In genomic region chr1:223731076-223731770, GRCh38 we compare ENCODE assay signal across 8 cellular contexts. TPM values are rescaled to one million over a fixed set of nuclear protein-coding genes. Genes with fewer than 3 reads are reported as not detected.
DNase-seq lines count a peak whose midpoint lies in the region; FAIRE-seq and TF ChIP-seq lines count a peak whose summit lies in the region.

No MANE protein-coding gene starts in this region.

- H3K4me3 ChIP-seq in esophagus muscularis mucosa (no peak overlapping the region), neural progenitor cell (no peak overlapping the region), spleen (no peak overlapping the region)

- no peak overlapping the region for H3K4me2 ChIP-seq in neural progenitor cell

- H3K36me3 ChIP-seq in esophagus muscularis mucosa (peaks cover 0 to 15% (median 7%) of the 10 kb centered on the region in 4 donors), neural progenitor cell (no peaks in the 10 kb centered on the region), spleen (peaks cover 0 to 32% (median 0%) of the 10 kb centered on the region in 6 donors)

- H3K9me3 ChIP-seq in esophagus muscularis mucosa (no peaks in the 10 kb centered on the region), neural progenitor cell (ENCODE audit: low read depth) (no peaks in the 10 kb centered on the region), spleen (no peaks in the 10 kb centered on the region)

- H3K79me2 ChIP-seq in neural progenitor cell (ENCODE audit: low read depth) = no peaks in the 10 kb centered on the region

- H3K36me3 Mint-ChIP-seq in neural progenitor cell = peaks cover 39% of the 10 kb centered on the region

- H3K4me1 Mint-ChIP-seq in neural progenitor cell = peaks cover 30% of the 10 kb centered on the region

- TF ChIP-seq CTCF in esophagus muscularis mucosa (IDR thresholded peaks at IDR 0.05) = no peak
- no peak for TF ChIP-seq CTCF in neural progenitor cell (IDR thresholded peaks at IDR 0.05)
- TF ChIP-seq CTCF in D721Med (IDR thresholded peaks at IDR 0.05; ENCODE audit: insufficient read depth, missing control alignments) = no peak
- TF ChIP-seq CTCF in spleen (IDR thresholded peaks at IDR 0.05 in 8 of 11, conservative IDR thresholded peaks at IDR 0.05 in 3 of 11) = no peak

- DNase-seq in C1 segment of cervical spinal cord (lab: John Stamatoyannopoulos, UW) = peak in 9 of 14 donors; percentile 22 to 59 (median 35)
- peak; percentile 13 for DNase-seq in NCI-H69 (lab: John Stamatoyannopoulos, UW)
- DNase-seq in esophagus muscularis mucosa (ENCODE audit: extremely low spot score) = no peak
- DNase-seq in neural progenitor cell (ENCODE audit: low spot score) = no peak
- no peak for DNase-seq in SHP77 (lab: John Stamatoyannopoulos, UW)
- no peak for DNase-seq in NCI-H1694 treated with DMSO at 0.1 percent for 48 hours (lab: John Stamatoyannopoulos, UW)
- DNase-seq in D721Med (ENCODE audit: insufficient read length, low spot score) = no peak
- no peak for DNase-seq in spleen

- TF ChIP-seq POLR2A in esophagus muscularis mucosa (IDR thresholded peaks at IDR 0.05; ENCODE audit: low read depth) (no peak), spleen (IDR thresholded peaks at IDR 0.05) (no peak)

- H3K9ac ChIP-seq in neural progenitor cell = no peak overlapping the region

- no peaks in the 10 kb centered on the region for H3K9me3 Mint-ChIP-seq in neural progenitor cell

- no peak overlapping the region for H2AFZ ChIP-seq in neural progenitor cell (replicated peaks)

- H4K20me1 ChIP-seq in neural progenitor cell (ENCODE audit: low read depth) = peaks cover 8% of the 10 kb centered on the region

- peaks cover 66 to 96% (median 76%) of the 10 kb centered on the region in 4 donors for H3K4me1 ChIP-seq in esophagus muscularis mucosa
- peaks cover 14% of the 10 kb centered on the region for H3K4me1 ChIP-seq in neural progenitor cell
- peaks cover 20 to 72% (median 53%) of the 10 kb centered on the region in 6 donors for H3K4me1 ChIP-seq in spleen

- FAIRE-seq in D721Med (lab: Jason Lieb, UNC) = no peak

- intact Hi-C loops in esophagus muscularis mucosa (cut with DNase I) (no loop called here), spleen (cut with DNase I; ENCODE audit: low total_unique reads) (no loop called here)

- H3K27ac ChIP-seq in esophagus muscularis mucosa (replicated peaks in 1 of 4) (peak overlapping the region; percentile 64 to 72 (median 71)), neural progenitor cell (no peak overlapping the region), spleen (peak overlapping the region in 3 of 8 donors; percentile 25 to 55 (median 51))

- no peaks in the 10 kb centered on the region for H3K27me3 ChIP-seq in esophagus muscularis mucosa
- peaks cover 7% of the 10 kb centered on the region for H3K27me3 ChIP-seq in neural progenitor cell
- no peaks in the 10 kb centered on the region for H3K27me3 ChIP-seq in spleen (replicated peaks in 1 of 7)

- peaks cover 11% of the 10 kb centered on the region for H3F3A ChIP-seq in neural progenitor cell (ENCODE audit: low read depth)

- H3K4me3 Mint-ChIP-seq in neural progenitor cell = no peak overlapping the region

- H3K27ac Mint-ChIP-seq in neural progenitor cell = peak overlapping the region; percentile 79

- whole genome bisulfite sequencing in esophagus muscularis mucosa = 37% methylated on average over 13 of the region's 13 CpGs
- WGBS in spleen, 5 donors = 68 to 82% (median 73%) methylated on average over 11 to 13 of the region's 13 CpGs

- peaks cover 10% of the 10 kb centered on the region for H3K27me3 Mint-ChIP-seq in neural progenitor cell (ENCODE audit: insufficient read depth, low read depth)

- TF ChIP-seq EP300 in esophagus muscularis mucosa (IDR thresholded peaks at IDR 0.05) = no peak

RNA-seq across cellular contexts. Expression of gene CAPN2, which starts 18.9 kb away (rescaled TPM):
- total RNA-seq in esophagus muscularis mucosa (100 to 1,000 TPM in 3 of 4 donors, 10 to 100 TPM in 1; 91.9 to 231 (median 161) TPM), neural progenitor cell (ENCODE audit: low replicate concordance) (61.7 and 64.2 TPM in 2 replicates), spleen (100 to 1,000 TPM in 1 of 7 donors, 10 to 100 TPM in 6; 48.8 to 106 (median 88.8) TPM)
- polyA plus RNA-seq in spleen = 10 to 100 TPM; 20.5 to 50.7 (median 35.7) TPM

Comparison
In these comparisons a context has a peak if more than half of its experiments do, and no peak if none do; other contexts are left out.
1. DNase-seq: peak in C1 segment of cervical spinal cord (9 of 14) and NCI-H69 (single experiment); none in esophagus muscularis mucosa (single experiment), neural progenitor cell (single experiment), SHP77 (0 of 2), NCI-H1694 treated with DMSO at 0.1 percent for 48 hours (single experiment), D721Med (single experiment) and spleen (single experiment).